Comparison of ENCODE assay signal across 30 cellular contexts in the genomic region with DNA sequence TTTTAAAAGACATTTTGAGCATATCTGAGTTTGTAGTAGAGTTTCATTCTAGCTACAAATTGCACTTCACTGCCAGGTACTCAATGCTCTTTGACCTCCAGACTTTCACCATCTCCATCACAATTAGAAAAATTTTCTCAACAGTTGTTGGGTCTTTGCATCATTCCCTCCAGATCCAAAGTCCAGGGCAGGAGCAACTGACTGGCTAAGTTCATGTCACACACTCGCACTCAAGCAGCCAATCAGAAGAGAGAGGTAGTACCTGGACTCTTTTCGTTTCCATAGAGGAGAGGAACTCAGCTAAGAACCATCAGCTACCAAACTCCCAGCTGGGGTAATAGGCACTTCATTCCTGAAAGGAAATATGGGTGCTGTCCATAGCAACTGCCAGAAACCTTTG. TPM values are rescaled to one million over a fixed set of nuclear protein-coding genes. Genes with fewer than 3 reads are reported as not detected.
"Had no signal": no experiment of that assay in that cellular context is flagged by ENCODE, and none has a peak within 500 bp of the region (broad histone marks: within the 10 kb centered on the region; RNA-seq: fewer than 3 reads in every experiment).

No MANE protein-coding gene starts in this region.

- H3K27ac ChIP-seq: coronary artery, heart right ventricle, left lung, lower lobe of right lung, parathyroid adenoma, psoas muscle, right lobe of liver, spleen, stomach, thoracic aorta, transverse colon had no signal

- FAIRE-seq: endothelial cell of umbilical vein, frontal cortex, islet of Langerhans had no signal

- H3K36me3 ChIP-seq: heart right ventricle, left lung, lower lobe of right lung, right lobe of liver, spleen, stomach, thoracic aorta, transverse colon had no signal

- ATAC-seq: heart right ventricle; left lung; lower lobe of right lung; naive thymus-derived CD4-positive, alpha-beta T cell; psoas muscle had no signal

- H3K9me3 ChIP-seq: heart right ventricle, left lung, lower lobe of right lung, psoas muscle, right lobe of liver, spleen, stomach, thoracic aorta, transverse colon had no signal

- H3K4me1 ChIP-seq: left lung, lower lobe of right lung, parathyroid adenoma, psoas muscle, right lobe of liver, spleen, stomach, transverse colon had no signal

- H3K4me3 ChIP-seq: coronary artery, heart right ventricle, left lung, lower lobe of right lung, psoas muscle, right lobe of liver, spleen, stomach, thoracic aorta, transverse colon had no signal

- H2AFZ ChIP-seq: parathyroid adenoma had no signal

- H3K27me3 ChIP-seq: stomach, transverse colon had no signal

- H3K9ac ChIP-seq: parathyroid adenoma had no signal

- H3K79me2 ChIP-seq: parathyroid adenoma had no signal

- DNase-seq: effector CD4-positive, alpha-beta T cell; endodermal cell; heart right ventricle; hypothalamus; left lung; lower lobe of right lung; mesendoderm; naive thymus-derived CD4-positive, alpha-beta T cell; nephron progenitor cell; psoas muscle; retina; spleen; stimulated activated CD4-positive, alpha-beta T cell treated with anti-CD3 and anti-CD28 coated beads, Interleukin-15, amount 100 ng/mL, for 24 hours; stimulated activated CD4-positive, alpha-beta T cell treated with anti-CD3 and anti-CD28 coated beads, Interleukin-1b, Interleukin-23, amount 100 ng/mL, for 48 hours; stimulated activated CD4-positive, alpha-beta T cell treated with anti-CD3 and anti-CD28 coated beads, Interleukin-4, amount 100 ng/mL, for 4 hours; stimulated activated naive CD4-positive, alpha-beta T cell; stomach; transverse colon had no signal

RNA-seq across cellular contexts. Expression of a gene that starts 9.0 kb away (rescaled TPM):
- total RNA-seq: chondrocyte; dermis microvascular lymphatic vessel endothelial cell; endodermal cell; endothelial cell of umbilical vein; frontal cortex; heart right ventricle; left lung; lower lobe of right lung; naive thymus-derived CD4-positive, alpha-beta T cell; omental fat pad; psoas muscle; right lobe of liver; spleen; stomach; thoracic aorta; transverse colon; ureter had no signal
- polyA plus RNA-seq: endothelial cell of umbilical vein; esophagus; heart right ventricle; naive thymus-derived CD4-positive, alpha-beta T cell; psoas muscle; spleen; stomach had no signal

RNA-seq across cellular contexts. Expression of a gene that starts 32.9 kb away (rescaled TPM):
- total RNA-seq: chondrocyte; dermis microvascular lymphatic vessel endothelial cell; endodermal cell; endothelial cell of umbilical vein; frontal cortex; heart right ventricle; left lung; lower lobe of right lung; naive thymus-derived CD4-positive, alpha-beta T cell; omental fat pad; psoas muscle; right lobe of liver; spleen; stomach; thoracic aorta; transverse colon; ureter had no signal
- polyA plus RNA-seq: endothelial cell of umbilical vein; esophagus; heart right ventricle; naive thymus-derived CD4-positive, alpha-beta T cell; psoas muscle; spleen; stomach had no signal

RNA-seq across cellular contexts. Expression of a gene that starts 36.8 kb away (rescaled TPM):
- total RNA-seq: chondrocyte, dermis microvascular lymphatic vessel endothelial cell, endothelial cell of umbilical vein, thoracic aorta had no signal
- polyA plus RNA-seq: endothelial cell of umbilical vein; naive thymus-derived CD4-positive, alpha-beta T cell had no signal

RNA-seq across cellular contexts. Expression of a gene that starts 40.8 kb away (rescaled TPM):
- total RNA-seq: chondrocyte; dermis microvascular lymphatic vessel endothelial cell; endothelial cell of umbilical vein; frontal cortex; heart right ventricle; left lung; naive thymus-derived CD4-positive, alpha-beta T cell; omental fat pad; psoas muscle; right lobe of liver; spleen; stomach; thoracic aorta; transverse colon; ureter had no signal
- polyA plus RNA-seq: endothelial cell of umbilical vein; esophagus; heart right ventricle; naive thymus-derived CD4-positive, alpha-beta T cell; psoas muscle; stomach had no signal
